Comparison of ENCODE assay signal across 8 cellular contexts in genomic region chr6:169959129-169960002, GRCh38.
DNase-seq lines count a peak whose midpoint lies in the region; ATAC-seq and TF ChIP-seq lines count a peak whose summit lies in the region.

No MANE protein-coding gene starts in this region.

- no peaks in the 10 kb centered on the region for H3K9me3 ChIP-seq in MG63

- H3K27me3 ChIP-seq in GM06990 (replicated peaks; ENCODE audit: control insufficient read depth, insufficient read depth, low read length) (no peaks in the 10 kb centered on the region), MG63 (no peaks in the 10 kb centered on the region)

- H3K36me3 Mint-ChIP-seq in activated naive CD8-positive, alpha-beta T cell treated with anti-CD3 and anti-CD28 coated beads, Interleukin-2, amount 10 ng/mL, durations not matched to agents 7 days and 5 days = no peaks in the 10 kb centered on the region

- peaks cover 23% of the 10 kb centered on the region for H3K27me3 Mint-ChIP-seq in activated naive CD8-positive, alpha-beta T cell treated with anti-CD3 and anti-CD28 coated beads, Interleukin-2, amount 10 ng/mL, durations not matched to agents 7 days and 5 days

- peak overlapping the region; percentile 62 for H3K4me3 Mint-ChIP-seq in activated naive CD8-positive, alpha-beta T cell treated with anti-CD3 and anti-CD28 coated beads, Interleukin-2, amount 10 ng/mL, durations not matched to agents 7 days and 5 days

- POLR2A ChIA-PET in activated naive CD8-positive, alpha-beta T cell treated with anti-CD3 and anti-CD28 coated beads, Interleukin-2, amount 10 ng/mL, durations not matched to agents 7 days and 5 days (lab: Charles Lee) = interaction anchor here (0.5 to 1.2 kb wide), 2 partner anchors 129 to 334 kb away, joined by 3 to 4 read pairs; no protein-coding TSS in a partner anchor

- H3K4me3 ChIP-seq in GM06990 (replicated peaks; ENCODE audit: low read depth, low read length) = no peak overlapping the region
- H3K4me3 ChIP-seq in MG63 = no peak overlapping the region

- TF ChIP-seq CTCF in GM06990 (IDR thresholded peaks at IDR 0.05; ENCODE audit: insufficient read depth, low read length, poor library complexity, severe bottlenecking) (no peak), omental fat pad (IDR thresholded peaks at IDR 0.05) (no peak), GM10266 (IDR thresholded peaks at IDR 0.05; ENCODE audit: control insufficient read depth, insufficient read depth, low read depth, missing control alignments) (no peak)

- H3K36me3 ChIP-seq in GM06990 (ENCODE audit: control insufficient read depth, insufficient read depth, low read length) = no peaks in the 10 kb centered on the region
- no peaks in the 10 kb centered on the region for H3K36me3 ChIP-seq in MG63

- DNase-seq in GM06990 (ENCODE audit: extremely low read depth, insufficient read length) (peak; percentile 26), NCI-H774 (lab: John Stamatoyannopoulos, UW) (peak; percentile 92), omental fat pad (ENCODE audit: low spot score) (no peak), GM10266 (ENCODE audit: extremely low spot score) (no peak), hypothalamus (lab: John Stamatoyannopoulos, UW) (no peak), MG63 (no peak)
- DNase-seq in activated naive CD8-positive, alpha-beta T cell treated with anti-CD3 and anti-CD28 coated beads, Interleukin-2, amount 10 ng/mL, durations not matched to agents 7 days and 5 days = peak; percentile 55

- H3K4me1 Mint-ChIP-seq in activated naive CD8-positive, alpha-beta T cell treated with anti-CD3 and anti-CD28 coated beads, Interleukin-2, amount 10 ng/mL, durations not matched to agents 7 days and 5 days = peaks cover 18% of the 10 kb centered on the region

- H3K27ac Mint-ChIP-seq in activated naive CD8-positive, alpha-beta T cell treated with anti-CD3 and anti-CD28 coated beads, Interleukin-2, amount 10 ng/mL, durations not matched to agents 7 days and 5 days = peak overlapping the region; percentile 85

- ATAC-seq in HG02973 (IDR thresholded peaks at IDR 0.05; ENCODE audit: unreplicated experiment) (peak; percentile 87), omental fat pad (ENCODE audit: low FRiP score) (peak; percentile 46)
- ATAC-seq in activated naive CD8-positive, alpha-beta T cell treated with anti-CD3 and anti-CD28 coated beads, Interleukin-2, amount 10 ng/mL, durations not matched to agents 7 days and 5 days (ENCODE audit: low read depth) = peak; percentile 88

- H3K9me3 Mint-ChIP-seq in activated naive CD8-positive, alpha-beta T cell treated with anti-CD3 and anti-CD28 coated beads, Interleukin-2, amount 10 ng/mL, durations not matched to agents 7 days and 5 days = no peaks in the 10 kb centered on the region

Comparison
In these comparisons a context has a peak if more than half of its experiments do, and no peak if none do; other contexts are left out.
1. DNase-seq: peak in GM06990 (single experiment), NCI-H774 (single experiment) and activated naive CD8-positive, alpha-beta T cell treated with anti-CD3 and anti-CD28 coated beads, Interleukin-2, amount 10 ng/mL, durations not matched to agents 7 days and 5 days (single experiment); none in omental fat pad (single experiment), GM10266 (single experiment), hypothalamus (0 of 51) and MG63 (single experiment).
2. Peak in every context shown above with its lines, with median percentiles within 50 percentile points of each other: ATAC-seq.